ENCODE assay signal across 17 cellular contexts in genomic region chr6:110322151-110323003, GRCh38. TPM values are rescaled to one million over a fixed set of nuclear protein-coding genes. Genes with fewer than 3 reads are reported as not detected.
DNase-seq lines count a peak whose midpoint lies in the region; ATAC-seq and TF ChIP-seq lines count a peak whose summit lies in the region.
"Had no signal": no experiment of that assay in that cellular context is flagged by ENCODE, and none has a peak within 500 bp of the region (broad histone marks: within the 10 kb centered on the region; RNA-seq: fewer than 3 reads in every experiment).

No MANE protein-coding gene starts in this region.

- H3K4me1 ChIP-seq in hepatocyte (ENCODE audit: insufficient read depth) (peaks cover 41% of the 10 kb centered on the region), sigmoid colon (peaks cover 0 to 73% (median 57%) of the 10 kb centered on the region in 4 donors)

- peak overlapping the region; percentile 91 for H3K27ac ChIP-seq in hepatocyte
- peak overlapping the region in 3 of 4 donors; percentile 88 to 90 (median 90) for H3K27ac ChIP-seq in sigmoid colon
- no peak overlapping the region for H3K27ac ChIP-seq in WERI-Rb-1
- H3K27ac ChIP-seq: coronary artery, tibial nerve had no signal

- H3K4me3 ChIP-seq in hepatocyte, result no peak overlapping the region
- no peak overlapping the region for H3K4me3 ChIP-seq in sigmoid colon
- H3K4me3 ChIP-seq in WERI-Rb-1 (ENCODE audit: low read depth, low read length), result no peak overlapping the region
- H3K4me3 ChIP-seq: coronary artery, lung, tibial nerve had no signal

- no peaks in the 10 kb centered on the region for H3K36me3 ChIP-seq in hepatocyte (replicated peaks; ENCODE audit: insufficient read depth, low read depth)
- H3K36me3 ChIP-seq in sigmoid colon, result peaks cover 0 to 8% (median 1%) of the 10 kb centered on the region in 4 donors
- no peaks in the 10 kb centered on the region for H3K36me3 ChIP-seq in WERI-Rb-1
- H3K36me3 ChIP-seq: tibial nerve had no signal

- no peak for ATAC-seq in HG03097 (IDR thresholded peaks at IDR 0.05; ENCODE audit: low FRiP score, unreplicated experiment)
- ATAC-seq: activated T-cell treated with anti-CD3 and anti-CD28 coated beads, Interleukin-2, amount 50 U/mL, for 4 hours had no signal

- H3K9me2 ChIP-seq in hepatocyte (replicated peaks; ENCODE audit: insufficient read depth), result no peaks in the 10 kb centered on the region

- intact Hi-C loops in sigmoid colon (cut with DNase I), result no loop called here

- WGBS in hepatocyte (ENCODE audit: low lambda C conversion rate, missing lambda C conversion rate), result 59% methylated on average over 6 of the region's 6 CpGs
- 73 to 83% methylated on average over 6 of the region's 6 CpGs for WGBS in sigmoid colon, 2 donors

- H3K9me3 ChIP-seq in hepatocyte (ENCODE audit: low read depth) (no peaks in the 10 kb centered on the region), sigmoid colon (no peaks in the 10 kb centered on the region), WERI-Rb-1 (ENCODE audit: severe bottlenecking) (no peaks in the 10 kb centered on the region)
- H3K9me3 ChIP-seq: tibial nerve had no signal

- no peak for TF ChIP-seq POLR2A in sigmoid colon (IDR thresholded peaks at IDR 0.05)

- no peak overlapping the region for H3K4me2 ChIP-seq in hepatocyte

- H4K20me1 ChIP-seq in hepatocyte (ENCODE audit: insufficient read depth, poor library complexity, severe bottlenecking), result no peaks in the 10 kb centered on the region

- H3K27me3 ChIP-seq in hepatocyte (no peaks in the 10 kb centered on the region), sigmoid colon (no peaks in the 10 kb centered on the region), WERI-Rb-1 (ENCODE audit: insufficient read depth, low read depth, severe bottlenecking) (no peaks in the 10 kb centered on the region)
- H3K27me3 ChIP-seq: tibial nerve had no signal

- TF ChIP-seq EP300 in sigmoid colon (IDR thresholded peaks at IDR 0.05), result no peak

- H2AFZ ChIP-seq in hepatocyte, result peak overlapping the region; percentile 20

- no peak for TF ChIP-seq CTCF in hepatocyte (IDR thresholded peaks at IDR 0.05; ENCODE audit: poor library complexity)
- no peak for TF ChIP-seq CTCF in sigmoid colon (IDR thresholded peaks at IDR 0.05)
- no peak for TF ChIP-seq CTCF in WERI-Rb-1 (IDR thresholded peaks at IDR 0.05; ENCODE audit: low read depth, low read length)

- DNase-seq in DMS79 treated with DMSO at 0.1 percent for 48 hours (lab: John Stamatoyannopoulos, UW), result peak; percentile 82
- peak; percentile 38 for DNase-seq in NOMO-1 treated with dmso at 0.1 percent for 144 hours (lab: John Stamatoyannopoulos, UW; ENCODE audit: unreplicated experiment)
- no peak for DNase-seq in hepatocyte (ENCODE audit: low spot score)
- no peak for DNase-seq in sigmoid colon
- no peak for DNase-seq in WERI-Rb-1
- no peak for DNase-seq in RKO (ENCODE audit: low spot score)
- no peak for DNase-seq in activated effector memory CD4-positive, alpha-beta T cell treated with anti-CD3 and anti-CD28 coated beads, Interleukin-2, amount 50 U/mL, for 16 hours
- DNase-seq: activated CD4-positive, alpha-beta T cell treated with anti-CD3 and anti-CD28 coated beads for 48 hours; activated T-cell treated with anti-CD3 and anti-CD28 coated beads, Interleukin-2, amount 50 U/mL, for 4 hours; amygdala; DMS153; NK-92 treated with Interleukin-12 subunit alpha and Interleukin-12 subunit beta, amount 100 ng/mL, for 24 hours had no signal

- no peaks in the 10 kb centered on the region for H3K79me2 ChIP-seq in hepatocyte

RNA-seq across cellular contexts. Expression of gene METTL24, which starts 35.8 kb away (rescaled TPM):
- total RNA-seq in hepatocyte (3.2 and 5.7 TPM in 2 replicates), sigmoid colon (10 to 100 TPM; 24.4 to 41.3 (median 39.9) TPM)
- polyA plus RNA-seq in hepatocyte (2.2 and 3.7 TPM in 2 replicates), sigmoid colon (under 1 TPM in 1 of 3 donors, not detected in 2; 0.76 TPM)
- total RNA-seq: activated T-cell treated with anti-CD3 and anti-CD28 coated beads, Interleukin-2, amount 50 U/mL, for 4 hours had no signal
- polyA plus RNA-seq: IgD-negative memory B cell had no signal

Comparison
In these comparisons a context has a peak if more than half of its experiments do, and no peak if none do; other contexts are left out.
1. DNase-seq: peak in DMS79 treated with DMSO at 0.1 percent for 48 hours (single experiment) and NOMO-1 treated with dmso at 0.1 percent for 144 hours (single experiment); none in hepatocyte (single experiment), sigmoid colon (single experiment), WERI-Rb-1 (single experiment), RKO (single experiment) and activated effector memory CD4-positive, alpha-beta T cell treated with anti-CD3 and anti-CD28 coated beads, Interleukin-2, amount 50 U/mL, for 16 hours (single experiment).